32 cellular contexts compared by ENCODE assay signal in genomic region chr16:48997081-48997615, GRCh38.
"Had no signal": no experiment of that assay in that cellular context is flagged by ENCODE, and none has a peak within 500 bp of the region (broad histone marks: within the 10 kb centered on the region; RNA-seq: fewer than 3 reads in every experiment).

No MANE protein-coding gene starts in this region.

- H3K4me3 Mint-ChIP-seq: activated B cell treated with CpG ODN at 0.5 μM for 24 hours; activated CD8-positive, alpha-beta T cell treated with anti-CD3 and anti-CD28 coated beads for 36 hours; activated naive CD8-positive, alpha-beta T cell; activated T-helper 17 cell treated with anti-CD3 and anti-CD28 coated beads, Interleukin-2, amount 50 U/mL, for 72 hours; central memory CD8-positive, alpha-beta T cell; dendritic cell treated with granulocyte-macrophage colony-stimulating factor and Interleukin-4, amounts not matched to agents 40 ng/mL and 50 ng/mL, for 4 days; endodermal cell; T-helper 17 cell; T-helper 2 cell treated with Interferon-gamma antibody and Interleukin-4, amounts not matched to agents 5 μg/mL and 100 μg/mL, for 36 hours had no signal

- H3K4me1 Mint-ChIP-seq: activated B cell treated with CpG ODN at 0.5 μM for 24 hours; activated T-helper 17 cell treated with anti-CD3 and anti-CD28 coated beads, Interleukin-2, amount 50 U/mL, for 72 hours; central memory CD8-positive, alpha-beta T cell; T-helper 17 cell had no signal

- H3K4me3 ChIP-seq: coronary artery, dorsolateral prefrontal cortex had no signal

- ATAC-seq: activated CD4-positive, CD25-positive, alpha-beta regulatory T cell treated with anti-CD3 and anti-CD28 coated beads, Interleukin-2, amount 50 U/mL, for 24 hours; activated CD8-positive, alpha-beta T cell treated with anti-CD3 and anti-CD28 coated beads for 36 hours; activated T-helper 17 cell treated with anti-CD3 and anti-CD28 coated beads, Interleukin-2, amount 50 U/mL, for 72 hours; esophagus mucosa; T-helper 17 cell had no signal

- H3K27ac Mint-ChIP-seq: activated B cell treated with CpG ODN at 0.5 μM for 24 hours; activated CD8-positive, alpha-beta T cell treated with anti-CD3 and anti-CD28 coated beads for 36 hours; activated naive CD8-positive, alpha-beta T cell; activated T-helper 17 cell treated with anti-CD3 and anti-CD28 coated beads, Interleukin-2, amount 50 U/mL, for 72 hours; dendritic cell treated with granulocyte-macrophage colony-stimulating factor and Interleukin-4, amounts not matched to agents 40 ng/mL and 50 ng/mL, for 4 days; endodermal cell; T-helper 17 cell; T-helper 2 cell treated with Interferon-gamma antibody and Interleukin-4, amounts not matched to agents 5 μg/mL and 100 μg/mL, for 36 hours had no signal

- H3K27me3 Mint-ChIP-seq: activated B cell treated with CpG ODN at 0.5 μM for 24 hours; activated CD8-positive, alpha-beta T cell treated with anti-CD3 and anti-CD28 coated beads for 36 hours; activated T-helper 17 cell treated with anti-CD3 and anti-CD28 coated beads, Interleukin-2, amount 50 U/mL, for 72 hours; central memory CD8-positive, alpha-beta T cell; dendritic cell treated with granulocyte-macrophage colony-stimulating factor and Interleukin-4, amounts not matched to agents 40 ng/mL and 50 ng/mL, for 4 days; T-helper 17 cell had no signal

- H3K36me3 Mint-ChIP-seq: activated naive CD8-positive, alpha-beta T cell had no signal

- H3K9me3 Mint-ChIP-seq: activated B cell treated with CpG ODN at 0.5 μM for 24 hours; activated CD8-positive, alpha-beta T cell treated with anti-CD3 and anti-CD28 coated beads for 36 hours; dendritic cell treated with granulocyte-macrophage colony-stimulating factor and Interleukin-4, amounts not matched to agents 40 ng/mL and 50 ng/mL, for 4 days; endodermal cell; T-helper 2 cell treated with Interferon-gamma antibody and Interleukin-4, amounts not matched to agents 5 μg/mL and 100 μg/mL, for 36 hours had no signal

- FAIRE-seq: astrocyte, bronchial epithelial cell, frontal cortex had no signal

- DNase-seq: activated B cell treated with CpG ODN at 0.5 μM for 24 hours; activated CD4-positive, alpha-beta T cell treated with anti-CD3 and anti-CD28 coated beads for 48 hours; activated CD4-positive, alpha-beta T cell treated with anti-CD3 and anti-CD28 coated beads, Interleukin-2, amount 50 U/mL, for 1 hour; activated CD4-positive, alpha-beta T cell treated with anti-CD3 and anti-CD28 coated beads, Interleukin-2, amount 50 U/mL, for 48 hours; activated CD8-positive, alpha-beta memory T cell treated with anti-CD3 and anti-CD28 coated beads for 24 hours; activated CD8-positive, alpha-beta T cell treated with anti-CD3 and anti-CD28 coated beads for 36 hours; activated effector memory CD4-positive, alpha-beta T cell treated with Interleukin-2 at 50 U/mL for 16 hours; activated gamma-delta T cell treated with Interleukin-2 at 50 U/mL for 16 hours; activated naive CD4-positive, alpha-beta T cell treated with anti-CD3 and anti-CD28 coated beads, Interleukin-2, amount 50 U/mL, for 16 hours; activated naive CD4-positive, alpha-beta T cell treated with Interleukin-2 at 50 U/mL for 16 hours; amniotic stem cell; anterior cingulate cortex; brain microvascular endothelial cell; dorsolateral prefrontal cortex; effector memory CD4-positive, alpha-beta T cell; endodermal cell; foreskin fibroblast; T-helper 1 cell; T-helper 17 cell; T1000; WERI-Rb-1 had no signal

- H3K36me3 ChIP-seq: brain microvascular endothelial cell, WERI-Rb-1 had no signal

- H3K27me3 ChIP-seq: brain microvascular endothelial cell had no signal

- H3K27ac ChIP-seq: brain microvascular endothelial cell, coronary artery, dorsolateral prefrontal cortex, WERI-Rb-1 had no signal
